ENCODE assay signal across 9 cellular contexts in the genomic region with DNA sequence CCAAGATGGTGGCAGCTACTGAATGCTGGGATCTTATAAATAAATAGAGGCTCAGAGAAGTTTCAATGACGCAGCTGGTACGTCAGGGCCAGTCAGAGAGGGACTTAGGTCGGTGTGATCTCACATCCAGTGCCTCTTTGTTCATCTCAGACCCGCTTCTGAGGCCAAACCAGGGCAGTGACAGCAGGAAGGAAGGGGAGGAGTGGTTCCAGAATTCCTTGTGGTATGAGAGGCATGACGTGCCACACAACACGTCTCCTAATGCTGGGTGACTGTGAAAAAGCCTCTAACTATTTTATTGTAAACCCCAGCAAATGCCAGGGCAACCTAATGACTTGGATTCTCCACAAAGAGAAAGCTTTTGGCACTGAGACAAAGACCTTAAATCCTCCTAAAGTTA.
DNase-seq lines count a peak whose midpoint lies in the region; ATAC-seq and TF ChIP-seq lines count a peak whose summit lies in the region.
"Had no signal": no experiment of that assay in that cellular context is flagged by ENCODE, and none has a peak within 500 bp of the region (broad histone marks: within the 10 kb centered on the region; RNA-seq: fewer than 3 reads in every experiment).

No MANE protein-coding gene starts in this region.

- H3K27ac ChIP-seq in mesodermal cell (ENCODE audit: low read depth, low read length, severe bottlenecking) (peak overlapping the region; percentile 96), upper lobe of right lung (peak overlapping the region; percentile 17)

- H3K36me3 ChIP-seq in mesodermal cell (ENCODE audit: control insufficient read depth, insufficient read depth, low read length) (no peaks in the 10 kb centered on the region), upper lobe of right lung (no peaks in the 10 kb centered on the region)

- H3K4me3 ChIP-seq in choroid plexus epithelial cell (ENCODE audit: low read depth, low read length), result no peak overlapping the region
- H3K4me3 ChIP-seq in mesodermal cell (ENCODE audit: extremely low read depth, insufficient read depth, low read length, poor library complexity, severe bottlenecking), result no peak overlapping the region
- H3K4me3 ChIP-seq in upper lobe of right lung, result no peak overlapping the region

- ATAC-seq in upper lobe of right lung (peak; percentile 59), HG03354 (IDR thresholded peaks at IDR 0.05; ENCODE audit: poor library complexity, severe bottlenecking, unreplicated experiment) (no peak)

- no peaks in the 10 kb centered on the region for H3K27me3 ChIP-seq in upper lobe of right lung

- no peak for TF ChIP-seq CTCF in choroid plexus epithelial cell (conservative IDR thresholded peaks at IDR 0.05; ENCODE audit: low read depth, low read length)
- no peak for TF ChIP-seq CTCF in upper lobe of right lung (IDR thresholded peaks at IDR 0.05)

- H3K4me1 ChIP-seq in mesodermal cell (ENCODE audit: control insufficient read depth, insufficient read depth, low read length, poor library complexity, severe bottlenecking), result peaks cover 20% of the 10 kb centered on the region
- peaks cover 23% of the 10 kb centered on the region for H3K4me1 ChIP-seq in upper lobe of right lung

- peak in 4 of 6 experiments; percentile 7 to 29 (median 22) for DNase-seq in stimulated activated naive CD4-positive, alpha-beta T cell (lab: John Stamatoyannopoulos, UW)
- DNase-seq in stimulated activated naive CD4-positive, alpha-beta T cell treated with Interleukin-2 at 50 U/mL for 16 hours (lab: John Stamatoyannopoulos, UW), result no peak
- peak; percentile 90 for DNase-seq in choroid plexus epithelial cell (ENCODE audit: low read depth)
- DNase-seq in upper lobe of right lung, result no peak
- DNase-seq in middle frontal gyrus (ENCODE audit: extremely low spot score, low spot score), result no peak
- no peak for DNase-seq in NCI-H2107 (lab: John Stamatoyannopoulos, UW)
- DNase-seq: activated B cell treated with CpG ODN at 0.5 μM for 24 hours had no signal

- intact Hi-C loops in upper lobe of right lung (cut with DNase I), result no loop called here

- 56 to 74% methylated on average over 2 to 5 of the region's 6 CpGs for WGBS in mesodermal cell (ENCODE audit: insufficient coverage in 2 of 2), 2 experiments

- H3K9me3 ChIP-seq in mesodermal cell (ENCODE audit: control insufficient read depth, low read length) (no peaks in the 10 kb centered on the region), upper lobe of right lung (no peaks in the 10 kb centered on the region)

Comparison
In these comparisons a context has a peak if more than half of its experiments do, and no peak if none do; other contexts are left out.
1. DNase-seq: peak in stimulated activated naive CD4-positive, alpha-beta T cell (4 of 6) and choroid plexus epithelial cell (single experiment); none in stimulated activated naive CD4-positive, alpha-beta T cell treated with Interleukin-2 at 50 U/mL for 16 hours (single experiment), upper lobe of right lung (single experiment), middle frontal gyrus (single experiment) and NCI-H2107 (single experiment).